In the genomic region with DNA sequence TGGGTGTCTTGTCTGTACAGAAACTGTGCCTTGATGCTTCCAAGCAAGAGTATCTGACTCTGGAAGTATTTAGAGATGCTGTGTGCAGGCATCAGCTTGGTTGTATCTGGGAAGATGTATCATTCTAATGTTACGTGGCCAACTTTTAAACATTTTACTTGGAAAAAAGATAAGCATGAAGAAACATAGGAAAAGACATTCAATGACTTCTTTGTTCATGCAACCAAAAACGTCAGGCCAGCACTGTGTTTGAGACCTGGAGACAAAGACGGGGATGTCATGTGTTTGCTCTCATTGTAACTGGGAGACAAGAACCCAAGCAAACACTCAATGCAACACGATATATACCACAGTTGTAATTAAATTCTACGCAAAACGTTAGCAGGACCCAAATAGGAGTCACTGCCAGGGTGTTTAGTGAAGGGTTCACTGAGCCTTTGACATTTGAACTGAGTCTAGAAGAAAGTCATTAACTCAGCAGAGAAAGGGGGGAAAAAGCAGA, we compare ENCODE assay signal across 11 cellular contexts.
DNase-seq lines count a peak whose midpoint lies in the region; ATAC-seq and TF ChIP-seq lines count a peak whose summit lies in the region.
"Had no signal": no experiment of that assay in that cellular context is flagged by ENCODE, and none has a peak within 500 bp of the region (broad histone marks: within the 10 kb centered on the region; RNA-seq: fewer than 3 reads in every experiment).

No MANE protein-coding gene starts in this region.

- H3K4me3 ChIP-seq in fibroblast of pulmonary artery (replicated peaks; ENCODE audit: low read depth, low read length), result no peak overlapping the region
- H3K4me3 ChIP-seq: psoas muscle had no signal

- TF ChIP-seq CTCF in fibroblast of pulmonary artery (IDR thresholded peaks at IDR 0.05; ENCODE audit: low read length, missing control alignments), result no peak

- DNase-seq in COLO668 (lab: John Stamatoyannopoulos, UW; ENCODE audit: unreplicated experiment) (peak; percentile 61), NCI-H345 (lab: John Stamatoyannopoulos, UW) (peak; percentile 77), fibroblast of pulmonary artery (ENCODE audit: low read depth) (peak; percentile 46), pons (ENCODE audit: low spot score) (peak; percentile 91), HuH-7.5 (ENCODE audit: low spot score) (no peak)
- DNase-seq: activated T-cell treated with anti-CD3 and anti-CD28 coated beads, Interleukin-2, amount 50 U/mL, for 72 hours; AML-193; psoas muscle had no signal

- ATAC-seq in GM21423 (IDR thresholded peaks at IDR 0.05; ENCODE audit: unreplicated experiment), result no peak
- ATAC-seq in GM18858 (IDR thresholded peaks at IDR 0.05; ENCODE audit: unreplicated experiment), result no peak
- no peak for ATAC-seq in GM18502 (IDR thresholded peaks at IDR 0.05; ENCODE audit: poor library complexity, unreplicated experiment)
- ATAC-seq: activated T-cell treated with anti-CD3 and anti-CD28 coated beads, Interleukin-2, amount 50 U/mL, for 72 hours had no signal
